Comparison of ENCODE assay signal across 8 cellular contexts in genomic region chr20:48769111-48769879, GRCh38.
DNase-seq lines count a peak whose midpoint lies in the region; TF ChIP-seq lines count a peak whose summit lies in the region.

No MANE protein-coding gene starts in this region.

- peak overlapping the region; percentile 91 for H3K27ac Mint-ChIP-seq in activated naive CD8-positive, alpha-beta T cell

- H3K9me3 ChIP-seq in WERI-Rb-1 (ENCODE audit: severe bottlenecking) = peaks cover 3% of the 10 kb centered on the region

- no peak overlapping the region for H3K27ac ChIP-seq in WERI-Rb-1

- H3K9me3 Mint-ChIP-seq in activated naive CD8-positive, alpha-beta T cell (ENCODE audit: low read depth) = no peaks in the 10 kb centered on the region

- H3K4me1 Mint-ChIP-seq in activated naive CD8-positive, alpha-beta T cell (ENCODE audit: low read depth) = peaks cover 86% of the 10 kb centered on the region

- H3K36me3 ChIP-seq in WERI-Rb-1 = no peaks in the 10 kb centered on the region; the same call in 1 of the 2 replicates

- no peaks in the 10 kb centered on the region for H3K27me3 Mint-ChIP-seq in activated naive CD8-positive, alpha-beta T cell

- no peak for TF ChIP-seq CTCF in GM12865 (IDR thresholded peaks at IDR 0.05; ENCODE audit: insufficient read depth, low read depth, low read length, missing control alignments)
- TF ChIP-seq CTCF in WERI-Rb-1 (IDR thresholded peaks at IDR 0.05; ENCODE audit: low read depth, low read length) = no peak

- H3K4me3 ChIP-seq in GM12865 (ENCODE audit: low read depth, low read length) (no peak overlapping the region), WERI-Rb-1 (ENCODE audit: low read depth, low read length) (no peak overlapping the region)

- no peaks in the 10 kb centered on the region for H3K27me3 ChIP-seq in WERI-Rb-1 (ENCODE audit: insufficient read depth, low read depth, severe bottlenecking)

- peak overlapping the region; percentile 55 for H3K4me3 Mint-ChIP-seq in activated naive CD8-positive, alpha-beta T cell

- H3K36me3 Mint-ChIP-seq in activated naive CD8-positive, alpha-beta T cell = peaks cover 5% of the 10 kb centered on the region

- DNase-seq in GM12865 (ENCODE audit: low read depth) (peak; percentile 66), T-helper 1 cell (peak; percentile 60 to 97 (median 75)), NCI-H1105 treated with DMSO at 0.1 percent for 48 hours (lab: John Stamatoyannopoulos, UW) (no peak), WERI-Rb-1 (no peak), DMS79 treated with DMSO at 0.1 percent for 48 hours (lab: John Stamatoyannopoulos, UW) (no peak), AG20443 (ENCODE audit: low spot score) (no peak)
- peak; percentile 73 to 89 for DNase-seq in stimulated activated CD4-positive, alpha-beta T cell treated with anti-CD3 and anti-CD28 coated beads, Interleukin-12 subunit alpha, Interleukin-12 subunit beta, amount 100 ng/mL, for 24 hours (ENCODE audit: low read depth in 2 of 2)

Comparison
In these comparisons a context has a peak if more than half of its experiments do, and no peak if none do; other contexts are left out.
1. DNase-seq: peak in GM12865 (single experiment), T-helper 1 cell (5 of 5) and stimulated activated CD4-positive, alpha-beta T cell treated with anti-CD3 and anti-CD28 coated beads, Interleukin-12 subunit alpha, Interleukin-12 subunit beta, amount 100 ng/mL, for 24 hours (2 of 2); none in NCI-H1105 treated with DMSO at 0.1 percent for 48 hours (single experiment), WERI-Rb-1 (single experiment), DMS79 treated with DMSO at 0.1 percent for 48 hours (single experiment) and AG20443 (single experiment).